1 cellular context compared by ENCODE assay signal in the genomic region with DNA sequence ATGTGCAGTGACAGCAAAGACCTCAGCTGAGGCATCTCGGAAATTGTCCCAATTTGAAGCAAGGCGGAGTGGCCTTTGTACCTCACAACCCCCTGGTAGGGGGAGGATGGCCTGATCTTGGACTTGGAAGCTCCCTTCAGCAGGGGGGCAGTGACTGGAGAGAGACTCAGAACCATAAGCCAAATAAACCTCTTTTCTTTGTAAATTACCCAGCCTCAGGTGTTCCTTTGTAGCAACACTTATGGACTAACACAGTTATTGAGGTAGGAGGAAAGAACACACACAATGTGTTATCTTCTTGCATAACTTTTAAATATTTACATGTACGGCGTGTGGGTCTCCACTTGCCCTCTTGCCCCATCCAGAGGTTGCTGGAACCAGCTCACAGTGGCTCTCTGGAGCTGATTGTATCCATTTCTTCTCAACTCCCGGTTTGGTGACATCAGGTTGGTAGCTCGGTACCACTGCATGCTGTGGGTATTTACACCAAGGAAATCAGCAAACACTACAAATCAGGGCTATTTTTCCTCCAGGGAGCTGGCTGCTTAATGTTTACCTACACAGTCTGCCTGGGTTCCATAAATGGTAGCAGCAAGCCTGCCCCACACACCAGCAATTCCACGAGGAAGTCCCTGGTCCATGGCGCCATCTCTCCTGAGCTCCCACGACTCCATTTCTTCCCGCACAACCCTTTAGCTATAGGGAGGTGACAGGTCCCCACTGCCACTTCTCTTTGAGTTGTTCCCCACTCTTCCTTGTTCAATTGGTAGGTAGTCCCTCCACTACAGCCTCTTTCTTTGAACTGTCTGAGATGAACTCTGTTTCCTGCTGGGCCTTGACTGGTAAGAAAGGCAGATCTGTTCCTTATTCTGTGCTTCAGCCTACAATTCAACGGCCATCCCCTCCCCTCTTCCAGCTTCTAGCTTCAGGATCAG.
TF ChIP-seq lines count a peak whose summit lies in the region.

No MANE protein-coding gene starts in this region.

TF ChIP-seq in HepG2, 621 proteins besides CTCF, POLR2A, EP300 and RAD21 (continued from another document and continues in another):
- TF ChIP-seq, protein P1, sequence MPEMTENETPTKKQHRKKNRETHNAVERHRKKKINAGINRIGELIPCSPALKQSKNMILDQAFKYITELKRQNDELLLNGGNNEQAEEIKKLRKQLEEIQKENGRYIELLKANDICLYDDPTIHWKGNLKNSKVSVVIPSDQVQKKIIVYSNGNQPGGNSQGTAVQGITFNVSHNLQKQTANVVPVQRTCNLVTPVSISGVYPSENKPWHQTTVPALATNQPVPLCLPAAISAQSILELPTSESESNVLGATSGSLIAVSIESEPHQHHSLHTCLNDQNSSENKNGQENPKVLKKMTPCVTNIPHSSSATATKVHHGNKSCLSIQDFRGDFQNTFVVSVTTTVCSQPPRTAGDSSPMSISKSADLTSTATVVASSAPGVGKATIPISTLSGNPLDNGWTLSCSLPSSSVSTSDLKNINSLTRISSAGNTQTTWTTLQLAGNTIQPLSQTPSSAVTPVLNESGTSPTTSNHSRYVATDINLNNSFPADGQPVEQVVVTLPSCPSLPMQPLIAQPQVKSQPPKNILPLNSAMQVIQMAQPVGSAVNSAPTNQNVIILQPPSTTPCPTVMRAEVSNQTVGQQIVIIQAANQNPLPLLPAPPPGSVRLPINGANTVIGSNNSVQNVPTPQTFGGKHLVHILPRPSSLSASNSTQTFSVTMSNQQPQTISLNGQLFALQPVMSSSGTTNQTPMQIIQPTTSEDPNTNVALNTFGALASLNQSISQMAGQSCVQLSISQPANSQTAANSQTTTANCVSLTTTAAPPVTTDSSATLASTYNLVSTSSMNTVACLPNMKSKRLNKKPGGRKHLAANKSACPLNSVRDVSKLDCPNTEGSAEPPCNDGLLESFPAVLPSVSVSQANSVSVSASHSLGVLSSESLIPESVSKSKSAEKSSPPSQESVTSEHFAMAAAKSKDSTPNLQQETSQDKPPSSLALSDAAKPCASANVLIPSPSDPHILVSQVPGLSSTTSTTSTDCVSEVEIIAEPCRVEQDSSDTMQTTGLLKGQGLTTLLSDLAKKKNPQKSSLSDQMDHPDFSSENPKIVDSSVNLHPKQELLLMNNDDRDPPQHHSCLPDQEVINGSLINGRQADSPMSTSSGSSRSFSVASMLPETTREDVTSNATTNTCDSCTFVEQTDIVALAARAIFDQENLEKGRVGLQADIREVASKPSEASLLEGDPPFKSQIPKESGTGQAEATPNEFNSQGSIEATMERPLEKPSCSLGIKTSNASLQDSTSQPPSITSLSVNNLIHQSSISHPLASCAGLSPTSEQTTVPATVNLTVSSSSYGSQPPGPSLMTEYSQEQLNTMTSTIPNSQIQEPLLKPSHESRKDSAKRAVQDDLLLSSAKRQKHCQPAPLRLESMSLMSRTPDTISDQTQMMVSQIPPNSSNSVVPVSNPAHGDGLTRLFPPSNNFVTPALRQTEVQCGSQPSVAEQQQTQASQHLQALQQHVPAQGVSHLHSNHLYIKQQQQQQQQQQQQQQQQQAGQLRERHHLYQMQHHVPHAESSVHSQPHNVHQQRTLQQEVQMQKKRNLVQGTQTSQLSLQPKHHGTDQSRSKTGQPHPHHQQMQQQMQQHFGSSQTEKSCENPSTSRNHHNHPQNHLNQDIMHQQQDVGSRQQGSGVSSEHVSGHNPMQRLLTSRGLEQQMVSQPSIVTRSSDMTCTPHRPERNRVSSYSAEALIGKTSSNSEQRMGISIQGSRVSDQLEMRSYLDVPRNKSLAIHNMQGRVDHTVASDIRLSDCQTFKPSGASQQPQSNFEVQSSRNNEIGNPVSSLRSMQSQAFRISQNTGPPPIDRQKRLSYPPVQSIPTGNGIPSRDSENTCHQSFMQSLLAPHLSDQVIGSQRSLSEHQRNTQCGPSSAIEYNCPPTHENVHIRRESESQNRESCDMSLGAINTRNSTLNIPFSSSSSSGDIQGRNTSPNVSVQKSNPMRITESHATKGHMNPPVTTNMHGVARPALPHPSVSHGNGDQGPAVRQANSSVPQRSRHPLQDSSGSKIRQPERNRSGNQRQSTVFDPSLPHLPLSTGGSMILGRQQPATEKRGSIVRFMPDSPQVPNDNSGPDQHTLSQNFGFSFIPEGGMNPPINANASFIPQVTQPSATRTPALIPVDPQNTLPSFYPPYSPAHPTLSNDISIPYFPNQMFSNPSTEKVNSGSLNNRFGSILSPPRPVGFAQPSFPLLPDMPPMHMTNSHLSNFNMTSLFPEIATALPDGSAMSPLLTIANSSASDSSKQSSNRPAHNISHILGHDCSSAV (CRISPR knock-in tag; IDR thresholded peaks at IDR 0.05; ENCODE audit: borderline replicate concordance): no peak
- TF ChIP-seq SYNCRIP (IDR thresholded peaks at IDR 0.05; ENCODE audit: insufficient read depth, low read depth, low read length) (no peak), IKZF5 (CRISPR knock-in tag; IDR thresholded peaks at IDR 0.05) (peak; percentile 54; the same call in 1 of the 2 replicates), ZNF646 (CRISPR knock-in tag; IDR thresholded peaks at IDR 0.05) (peak; percentile 83; the same call in 1 of the 2 replicates), ZNF687 (CRISPR knock-in tag; IDR thresholded peaks at IDR 0.05) (no peak), ZNF30 (CRISPR knock-in tag; IDR thresholded peaks at IDR 0.05) (no peak), STAT5B (CRISPR knock-in tag; IDR thresholded peaks at IDR 0.05) (0 out of 2 replicates have a peak, but pooled peaks have one; percentile 64), ZNF3 (CRISPR knock-in tag; IDR thresholded peaks at IDR 0.05) (no peak), ATRX (CRISPR knock-in tag; IDR thresholded peaks at IDR 0.05; ENCODE audit: borderline replicate concordance) (0 out of 2 replicates have a peak, but pooled peaks have one; percentile 36), ZNF598 (CRISPR knock-in tag; IDR thresholded peaks at IDR 0.05; ENCODE audit: borderline replicate concordance) (no peak), CHD4 (IDR thresholded peaks at IDR 0.05; ENCODE audit: borderline replicate concordance, low read length) (no peak), PITX1 (CRISPR knock-in tag; IDR thresholded peaks at IDR 0.05) (peak; percentile 20; the same call in 1 of the 2 replicates), U2AF2 (IDR thresholded peaks at IDR 0.05; ENCODE audit: low read depth, low read length) (no peak), ADNP (CRISPR knock-in tag; IDR thresholded peaks at IDR 0.05) (no peak), ZNF766 (CRISPR knock-in tag; IDR thresholded peaks at IDR 0.05; ENCODE audit: borderline replicate concordance) (peak; percentile 95), ZBTB34 (CRISPR knock-in tag; IDR thresholded peaks at IDR 0.05) (no peak; the same call in 1 of the 2 replicates)
- TF ChIP-seq, protein P2, sequence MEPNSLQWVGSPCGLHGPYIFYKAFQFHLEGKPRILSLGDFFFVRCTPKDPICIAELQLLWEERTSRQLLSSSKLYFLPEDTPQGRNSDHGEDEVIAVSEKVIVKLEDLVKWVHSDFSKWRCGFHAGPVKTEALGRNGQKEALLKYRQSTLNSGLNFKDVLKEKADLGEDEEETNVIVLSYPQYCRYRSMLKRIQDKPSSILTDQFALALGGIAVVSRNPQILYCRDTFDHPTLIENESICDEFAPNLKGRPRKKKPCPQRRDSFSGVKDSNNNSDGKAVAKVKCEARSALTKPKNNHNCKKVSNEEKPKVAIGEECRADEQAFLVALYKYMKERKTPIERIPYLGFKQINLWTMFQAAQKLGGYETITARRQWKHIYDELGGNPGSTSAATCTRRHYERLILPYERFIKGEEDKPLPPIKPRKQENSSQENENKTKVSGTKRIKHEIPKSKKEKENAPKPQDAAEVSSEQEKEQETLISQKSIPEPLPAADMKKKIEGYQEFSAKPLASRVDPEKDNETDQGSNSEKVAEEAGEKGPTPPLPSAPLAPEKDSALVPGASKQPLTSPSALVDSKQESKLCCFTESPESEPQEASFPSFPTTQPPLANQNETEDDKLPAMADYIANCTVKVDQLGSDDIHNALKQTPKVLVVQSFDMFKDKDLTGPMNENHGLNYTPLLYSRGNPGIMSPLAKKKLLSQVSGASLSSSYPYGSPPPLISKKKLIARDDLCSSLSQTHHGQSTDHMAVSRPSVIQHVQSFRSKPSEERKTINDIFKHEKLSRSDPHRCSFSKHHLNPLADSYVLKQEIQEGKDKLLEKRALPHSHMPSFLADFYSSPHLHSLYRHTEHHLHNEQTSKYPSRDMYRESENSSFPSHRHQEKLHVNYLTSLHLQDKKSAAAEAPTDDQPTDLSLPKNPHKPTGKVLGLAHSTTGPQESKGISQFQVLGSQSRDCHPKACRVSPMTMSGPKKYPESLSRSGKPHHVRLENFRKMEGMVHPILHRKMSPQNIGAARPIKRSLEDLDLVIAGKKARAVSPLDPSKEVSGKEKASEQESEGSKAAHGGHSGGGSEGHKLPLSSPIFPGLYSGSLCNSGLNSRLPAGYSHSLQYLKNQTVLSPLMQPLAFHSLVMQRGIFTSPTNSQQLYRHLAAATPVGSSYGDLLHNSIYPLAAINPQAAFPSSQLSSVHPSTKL (CRISPR knock-in tag; IDR thresholded peaks at IDR 0.05): peak; percentile 90
